ENCODE assay signal across 23 cellular contexts in genomic region chr2:125642032-125642431, GRCh38.
DNase-seq lines count a peak whose midpoint lies in the region; ATAC-seq and TF ChIP-seq lines count a peak whose summit lies in the region.
"Had no signal": no experiment of that assay in that cellular context is flagged by ENCODE, and none has a peak within 500 bp of the region (broad histone marks: within the 10 kb centered on the region; RNA-seq: fewer than 3 reads in every experiment).

No MANE protein-coding gene starts in this region.

- ATAC-seq in mucosa of descending colon, result peak; percentile 94
- ATAC-seq in naive thymus-derived CD4-positive, alpha-beta T cell, result no peak

- POLR2A ChIA-PET in naive thymus-derived CD4-positive, alpha-beta T cell (lab: Charles Lee), result no interaction called here

- H3K4me3 ChIP-seq in NB4 (ENCODE audit: low read depth, low read length) (peak overlapping the region; percentile 51), mucosa of descending colon (no peak overlapping the region)
- H3K4me3 ChIP-seq in naive thymus-derived CD4-positive, alpha-beta T cell (ENCODE audit: low read length), result no peak overlapping the region
- H3K4me3 ChIP-seq: BLaER1 had no signal

- no peak overlapping the region for H3K4me3 Mint-ChIP-seq in endothelial cell (ENCODE audit: unreplicated experiment)
- H3K4me3 Mint-ChIP-seq in naive thymus-derived CD4-positive, alpha-beta T cell, result no peak overlapping the region
- H3K4me3 Mint-ChIP-seq: CD14-positive monocyte; CD4-positive, alpha-beta memory T cell; CD4-positive, CD25-positive, alpha-beta regulatory T cell; CD8-positive, alpha-beta memory T cell had no signal

- no peak overlapping the region for H3K27ac ChIP-seq in naive thymus-derived CD4-positive, alpha-beta T cell (ENCODE audit: low read depth, low read length)
- H3K27ac ChIP-seq: BLaER1 had no signal

- TF ChIP-seq CTCF in NB4 (IDR thresholded peaks at IDR 0.05; ENCODE audit: low read depth, low read length), result no peak
- no peak for TF ChIP-seq CTCF in endothelial cell (IDR thresholded peaks at IDR 0.05; ENCODE audit: unreplicated experiment)
- TF ChIP-seq CTCF in mucosa of descending colon (IDR thresholded peaks at IDR 0.05), result no peak

- H3K9me3 ChIP-seq in mucosa of descending colon, result no peaks in the 10 kb centered on the region
- H3K9me3 ChIP-seq in naive thymus-derived CD4-positive, alpha-beta T cell (ENCODE audit: control insufficient read depth in 2 of 3, low read length in 3 of 3), result no peaks in the 10 kb centered on the region
- H3K9me3 ChIP-seq: BE2C, BLaER1 had no signal

- no peaks in the 10 kb centered on the region for H3K36me3 ChIP-seq in mucosa of descending colon (ENCODE audit: low read depth)
- H3K36me3 ChIP-seq in naive thymus-derived CD4-positive, alpha-beta T cell (ENCODE audit: control insufficient read depth in 2 of 3, insufficient read depth in 3 of 3, low read length in 3 of 3), result no peaks in the 10 kb centered on the region
- H3K36me3 ChIP-seq: BE2C, BLaER1 had no signal

- CTCF ChIA-PET in naive thymus-derived CD4-positive, alpha-beta T cell (lab: Charles Lee), result no interaction called here

- no peaks in the 10 kb centered on the region for H3K9me3 Mint-ChIP-seq in endothelial cell (ENCODE audit: unreplicated experiment)
- peaks cover 0 to 6% (median 0%) of the 10 kb centered on the region in 11 donors for H3K9me3 Mint-ChIP-seq in naive thymus-derived CD4-positive, alpha-beta T cell

- TF ChIP-seq POLR2A in NB4 (IDR thresholded peaks at IDR 0.05; ENCODE audit: extremely low read depth, insufficient read length), result no peak

- H3K36me3 Mint-ChIP-seq in endothelial cell (ENCODE audit: low read depth, unreplicated experiment), result no peaks in the 10 kb centered on the region
- H3K36me3 Mint-ChIP-seq in naive thymus-derived CD4-positive, alpha-beta T cell, result no peaks in the 10 kb centered on the region
- H3K36me3 Mint-ChIP-seq: CD14-positive monocyte; CD4-positive, alpha-beta memory T cell; CD4-positive, CD25-positive, alpha-beta regulatory T cell; CD8-positive, alpha-beta memory T cell had no signal

- H3K27me3 ChIP-seq in naive thymus-derived CD4-positive, alpha-beta T cell (ENCODE audit: control insufficient read depth in 2 of 2, insufficient read depth in 2 of 2, low read length in 2 of 2), result no peaks in the 10 kb centered on the region
- H3K27me3 ChIP-seq: BE2C, BLaER1 had no signal

- peaks cover 11% of the 10 kb centered on the region for H3K4me1 ChIP-seq in mucosa of descending colon (ENCODE audit: low read depth)
- no peaks in the 10 kb centered on the region for H3K4me1 ChIP-seq in naive thymus-derived CD4-positive, alpha-beta T cell (ENCODE audit: control insufficient read depth in 2 of 2, insufficient read depth in 2 of 2, low read length in 2 of 2)
- H3K4me1 ChIP-seq: BE2C, BLaER1 had no signal

- H3K27me3 Mint-ChIP-seq in endothelial cell (ENCODE audit: unreplicated experiment), result no peaks in the 10 kb centered on the region
- no peaks in the 10 kb centered on the region for H3K27me3 Mint-ChIP-seq in naive thymus-derived CD4-positive, alpha-beta T cell
- H3K27me3 Mint-ChIP-seq: CD4-positive, alpha-beta memory T cell; CD4-positive, CD25-positive, alpha-beta regulatory T cell; CD8-positive, alpha-beta memory T cell had no signal

- DNase-seq in NB4 (ENCODE audit: low read depth) (no peak), endothelial cell (ENCODE audit: low spot score) (no peak), mucosa of descending colon (no peak), NCI-H1436 (lab: John Stamatoyannopoulos, UW) (no peak), NCI-H2081 treated with DMSO at 0.1 percent for 48 hours (lab: John Stamatoyannopoulos, UW) (no peak)
- DNase-seq in naive thymus-derived CD4-positive, alpha-beta T cell, result no peak
- DNase-seq: 8988T; ACHN; BE2C; C1 segment of cervical spinal cord; CD4-positive, alpha-beta memory T cell; CD4-positive, CD25-positive, alpha-beta regulatory T cell; CD8-positive, alpha-beta memory T cell; COR-L47; DMS 273 treated with DMSO at 0.1 percent for 48 hours; DMS153; DMS53; DMS79; DND-41; EL; GDM1 had no signal

- intact Hi-C loops in mucosa of descending colon (cut with DNase I, micrococcal nuclease), result no loop called here
- intact Hi-C loops in naive thymus-derived CD4-positive, alpha-beta T cell (cut with micrococcal nuclease), result no loop called here

- H3K27ac Mint-ChIP-seq in endothelial cell (ENCODE audit: unreplicated experiment), result peak overlapping the region; percentile 88
- H3K27ac Mint-ChIP-seq in naive thymus-derived CD4-positive, alpha-beta T cell, result no peak overlapping the region
- H3K27ac Mint-ChIP-seq: CD14-positive monocyte; CD4-positive, alpha-beta memory T cell; CD4-positive, CD25-positive, alpha-beta regulatory T cell; CD8-positive, alpha-beta memory T cell had no signal

- H3K4me1 Mint-ChIP-seq in endothelial cell (ENCODE audit: unreplicated experiment), result peaks cover 55% of the 10 kb centered on the region
- H3K4me1 Mint-ChIP-seq in naive thymus-derived CD4-positive, alpha-beta T cell, result peaks cover 0 to 2% (median 0%) of the 10 kb centered on the region in 7 donors
- H3K4me1 Mint-ChIP-seq: CD14-positive monocyte; CD4-positive, alpha-beta memory T cell; CD4-positive, CD25-positive, alpha-beta regulatory T cell; CD8-positive, alpha-beta memory T cell had no signal
